Comparison of ENCODE assay signal across 20 cellular contexts in the genomic region with DNA sequence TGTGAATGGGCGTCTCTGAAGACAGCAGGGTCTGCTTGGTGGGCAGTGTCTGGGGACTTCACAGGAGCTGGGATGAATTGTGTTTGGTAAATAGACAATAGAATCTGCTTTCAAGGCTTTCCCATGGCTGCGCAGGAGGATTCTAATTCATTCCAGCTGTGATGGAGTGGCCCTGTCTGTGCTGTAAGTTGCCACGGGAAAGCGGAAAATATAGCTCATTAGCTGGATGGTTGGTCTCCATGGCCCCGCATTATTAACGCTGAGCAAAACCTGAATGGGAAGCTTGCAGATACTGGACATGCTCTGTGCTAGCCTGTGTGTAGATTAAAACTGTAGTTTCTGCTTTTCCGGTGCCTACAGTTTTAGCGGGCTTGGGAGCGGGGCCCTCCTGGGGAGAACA. TPM values are rescaled to one million over a fixed set of nuclear protein-coding genes. Genes with fewer than 3 reads are reported as not detected.
DNase-seq lines count a peak whose midpoint lies in the region; ATAC-seq and TF ChIP-seq lines count a peak whose summit lies in the region.
"Had no signal": no experiment of that assay in that cellular context is flagged by ENCODE, and none has a peak within 500 bp of the region (broad histone marks: within the 10 kb centered on the region; RNA-seq: fewer than 3 reads in every experiment).

No MANE protein-coding gene starts in this region.

- no peak overlapping the region for H2AFZ ChIP-seq in neural progenitor cell (replicated peaks)

- H3K9me3 ChIP-seq in SK-N-MC (ENCODE audit: low read depth, low read length) (no peaks in the 10 kb centered on the region), neural progenitor cell (ENCODE audit: low read depth) (no peaks in the 10 kb centered on the region)
- H3K9me3 ChIP-seq: HAP-1 had no signal

- peaks cover 68% of the 10 kb centered on the region for H3K36me3 Mint-ChIP-seq in activated CD4-positive, alpha-beta T cell treated with anti-CD3 and anti-CD28 coated beads for 36 hours (ENCODE audit: low read depth)
- H3K36me3 Mint-ChIP-seq in brain (peaks cover 82% of the 10 kb centered on the region), neural progenitor cell (peaks cover 42% of the 10 kb centered on the region)

- POLR2A ChIA-PET in activated CD4-positive, alpha-beta T cell treated with anti-CD3 and anti-CD28 coated beads for 36 hours (lab: Charles Lee) = interaction anchor here (0.5 kb wide), 1 partner anchor 721 kb away, joined by 3 read pairs; no protein-coding TSS in a partner anchor

- H3K27ac Mint-ChIP-seq in activated CD4-positive, alpha-beta T cell treated with anti-CD3 and anti-CD28 coated beads for 36 hours = peak overlapping the region; percentile 25
- H3K27ac Mint-ChIP-seq in brain (peak overlapping the region in 4 of 5 experiments; percentile 49 to 97 (median 66)), neural progenitor cell (peak overlapping the region; percentile 91)
- H3K27ac Mint-ChIP-seq: IgD-negative memory B cell had no signal

- ATAC-seq in activated CD4-positive, alpha-beta T cell treated with anti-CD3 and anti-CD28 coated beads for 36 hours = no peak
- no peak for ATAC-seq in HG03108 (IDR thresholded peaks at IDR 0.05; ENCODE audit: unreplicated experiment)
- ATAC-seq: PC-3 had no signal

- DNase-seq in activated CD4-positive, alpha-beta T cell treated with anti-CD3 and anti-CD28 coated beads for 36 hours = no peak
- DNase-seq in activated CD4-positive, alpha-beta T cell treated with anti-CD3 and anti-CD28 coated beads for 4 hours = no peak
- DNase-seq in SK-N-MC (ENCODE audit: low read depth, low spot score) (no peak), neural progenitor cell (ENCODE audit: low spot score) (peak; percentile 45), RKO (ENCODE audit: low spot score) (no peak), NCI-H146 treated with DMSO at 0.1 percent for 48 hours (lab: John Stamatoyannopoulos, UW; ENCODE audit: unreplicated experiment) (no peak)
- DNase-seq: DMS79 treated with DMSO at 0.1 percent for 48 hours, NCI-H1417, NCI-H1930, NCI-H69, PC-3 had no signal

- no peaks in the 10 kb centered on the region for H3F3A ChIP-seq in neural progenitor cell (ENCODE audit: low read depth)

- H3K4me3 Mint-ChIP-seq in activated CD4-positive, alpha-beta T cell treated with anti-CD3 and anti-CD28 coated beads for 36 hours = no peak overlapping the region
- H3K4me3 Mint-ChIP-seq in brain (peak overlapping the region in 2 of 5 experiments; percentile 30 to 38), neural progenitor cell (peak overlapping the region; percentile 44)
- H3K4me3 Mint-ChIP-seq: IgD-negative memory B cell had no signal

- H3K4me1 ChIP-seq in neural progenitor cell = peaks cover 9% of the 10 kb centered on the region
- H3K4me1 ChIP-seq: HAP-1 had no signal

- H4K20me1 ChIP-seq in neural progenitor cell (ENCODE audit: low read depth) = no peaks in the 10 kb centered on the region

- H3K4me3 ChIP-seq in SK-N-MC = peak overlapping the region; percentile 41
- H3K4me3 ChIP-seq in neural progenitor cell = no peak overlapping the region
- H3K4me3 ChIP-seq: HAP-1 had no signal

- H3K4me2 ChIP-seq in neural progenitor cell = no peak overlapping the region

- H3K9me3 Mint-ChIP-seq in activated CD4-positive, alpha-beta T cell treated with anti-CD3 and anti-CD28 coated beads for 36 hours (ENCODE audit: low read depth) = no peaks in the 10 kb centered on the region
- H3K9me3 Mint-ChIP-seq in brain (peaks cover 0 to 5% (median 0%) of the 10 kb centered on the region in 5 experiments), neural progenitor cell (no peaks in the 10 kb centered on the region)
- H3K9me3 Mint-ChIP-seq: IgD-negative memory B cell had no signal

- H3K79me2 ChIP-seq in neural progenitor cell (ENCODE audit: low read depth) = no peaks in the 10 kb centered on the region

- peak overlapping the region; percentile 82 for H3K27ac ChIP-seq in SK-N-MC
- H3K27ac ChIP-seq in neural progenitor cell = no peak overlapping the region
- H3K27ac ChIP-seq: 22Rv1, HL-60 had no signal

- no peaks in the 10 kb centered on the region for H3K27me3 Mint-ChIP-seq in activated CD4-positive, alpha-beta T cell treated with anti-CD3 and anti-CD28 coated beads for 36 hours
- H3K27me3 Mint-ChIP-seq in brain (no peaks in the 10 kb centered on the region), neural progenitor cell (ENCODE audit: insufficient read depth, low read depth) (peaks cover 2% of the 10 kb centered on the region)
- H3K27me3 Mint-ChIP-seq: IgD-negative memory B cell had no signal

- H3K36me3 ChIP-seq in SK-N-MC (ENCODE audit: insufficient read depth, low read length) = peaks cover 72% of the 10 kb centered on the region
- H3K36me3 ChIP-seq in neural progenitor cell = no peaks in the 10 kb centered on the region

- TF ChIP-seq CTCF in brain (conservative IDR thresholded peaks at IDR 0.05) = no peak
- TF ChIP-seq CTCF in neural progenitor cell (IDR thresholded peaks at IDR 0.05) = no peak

- H3K9ac ChIP-seq in SK-N-MC (ENCODE audit: insufficient read length) (peak overlapping the region; percentile 18), neural progenitor cell (no peak overlapping the region)

- H3K4me1 Mint-ChIP-seq in activated CD4-positive, alpha-beta T cell treated with anti-CD3 and anti-CD28 coated beads for 36 hours = no peaks in the 10 kb centered on the region
- H3K4me1 Mint-ChIP-seq in brain (peaks cover 14% of the 10 kb centered on the region), neural progenitor cell (peaks cover 11% of the 10 kb centered on the region)
- H3K4me1 Mint-ChIP-seq: IgD-negative memory B cell had no signal

- no peaks in the 10 kb centered on the region for H3K27me3 ChIP-seq in neural progenitor cell

- CTCF ChIA-PET in activated CD4-positive, alpha-beta T cell treated with anti-CD3 and anti-CD28 coated beads for 36 hours (lab: Charles Lee) = interaction anchor here (0.9 kb wide), 1 partner anchor 20 kb away, joined by 3 read pairs; no protein-coding TSS in a partner anchor

- intact Hi-C loops in activated CD4-positive, alpha-beta T cell treated with anti-CD3 and anti-CD28 coated beads for 36 hours (cut with DNase I, micrococcal nuclease) = no loop called here

RNA-seq across cellular contexts. Expression of a gene that starts 15.6 kb away (rescaled TPM):
- total RNA-seq in activated CD4-positive, alpha-beta T cell treated with anti-CD3 and anti-CD28 coated beads for 36 hours = not detected
- polyA plus RNA-seq in brain (ENCODE audit: insufficient read depth, low read depth, low replicate concordance) = not detected
- total RNA-seq in neural progenitor cell (ENCODE audit: low replicate concordance) = not detected in 2 replicates
- total RNA-seq: G401, LHCN-M2 had no signal
- polyA plus RNA-seq: BJ, IgD-negative memory B cell had no signal

Comparison
In these comparisons a context has a peak if more than half of its experiments do, and no peak if none do; other contexts are left out.
1. H3K27ac Mint-ChIP-seq: peak in every context shown above with its lines; median percentile 91 in neural progenitor cell; 66 in brain; 25 in activated CD4-positive, alpha-beta T cell treated with anti-CD3 and anti-CD28 coated beads for 36 hours.